1 cellular context compared by ENCODE assay signal in genomic region chr17:45332989-45333701, GRCh38.
TF ChIP-seq lines count a peak whose summit lies in the region.

No MANE protein-coding gene starts in this region.

TF ChIP-seq in HepG2, 621 proteins besides CTCF, POLR2A, EP300 and RAD21 (continued from another document):
- TF ChIP-seq NFE2L2 (IDR thresholded peaks at IDR 0.05; ENCODE audit: low read length): no peak
- no peak for TF ChIP-seq ZNF589 (CRISPR knock-in tag; conservative IDR thresholded peaks at IDR 0.05)
- no peak for TF ChIP-seq HMGXB3 (CRISPR knock-in tag; IDR thresholded peaks at IDR 0.05; ENCODE audit: borderline replicate concordance)
- no peak for TF ChIP-seq ZNF609 (CRISPR knock-in tag; IDR thresholded peaks at IDR 0.05; ENCODE audit: borderline replicate concordance)
- TF ChIP-seq MAFF (IDR thresholded peaks at IDR 0.05; ENCODE audit: low read depth, low read length): no peak
- no peak for TF ChIP-seq ZNF761 (CRISPR knock-in tag; conservative IDR thresholded peaks at IDR 0.05)
- TF ChIP-seq SRSF4 (IDR thresholded peaks at IDR 0.05; ENCODE audit: low read depth, low read length, poor library complexity, severe bottlenecking): no peak
- TF ChIP-seq ZNF724P (CRISPR knock-in tag; IDR thresholded peaks at IDR 0.05; ENCODE audit: borderline replicate concordance): no peak
- TF ChIP-seq ZNF674 (CRISPR knock-in tag; IDR thresholded peaks at IDR 0.05; ENCODE audit: low read depth): no peak
- no peak for TF ChIP-seq MED1 (CRISPR knock-in tag; IDR thresholded peaks at IDR 0.05)
- TF ChIP-seq, protein P1, sequence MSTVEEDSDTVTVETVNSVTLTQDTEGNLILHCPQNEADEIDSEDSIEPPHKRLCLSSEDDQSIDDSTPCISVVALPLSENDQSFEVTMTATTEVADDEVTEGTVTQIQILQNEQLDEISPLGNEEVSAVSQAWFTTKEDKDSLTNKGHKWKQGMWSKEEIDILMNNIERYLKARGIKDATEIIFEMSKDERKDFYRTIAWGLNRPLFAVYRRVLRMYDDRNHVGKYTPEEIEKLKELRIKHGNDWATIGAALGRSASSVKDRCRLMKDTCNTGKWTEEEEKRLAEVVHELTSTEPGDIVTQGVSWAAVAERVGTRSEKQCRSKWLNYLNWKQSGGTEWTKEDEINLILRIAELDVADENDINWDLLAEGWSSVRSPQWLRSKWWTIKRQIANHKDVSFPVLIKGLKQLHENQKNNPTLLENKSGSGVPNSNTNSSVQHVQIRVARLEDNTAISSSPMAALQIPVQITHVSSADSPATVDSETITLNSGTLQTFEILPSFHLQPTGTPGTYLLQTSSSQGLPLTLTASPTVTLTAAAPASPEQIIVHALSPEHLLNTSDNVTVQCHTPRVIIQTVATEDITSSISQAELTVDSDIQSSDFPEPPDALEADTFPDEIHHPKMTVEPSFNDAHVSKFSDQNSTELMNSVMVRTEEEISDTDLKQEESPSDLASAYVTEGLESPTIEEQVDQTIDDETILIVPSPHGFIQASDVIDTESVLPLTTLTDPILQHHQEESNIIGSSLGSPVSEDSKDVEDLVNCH (CRISPR knock-in tag; IDR thresholded peaks at IDR 0.05): no peak
- TF ChIP-seq ZNF343 (CRISPR knock-in tag; IDR thresholded peaks at IDR 0.05): no peak
- TF ChIP-seq SP5 (CRISPR knock-in tag; IDR thresholded peaks at IDR 0.05; ENCODE audit: borderline replicate concordance, low read depth): no peak
